ENCODE assay signal across 19 cellular contexts in the genomic region with DNA sequence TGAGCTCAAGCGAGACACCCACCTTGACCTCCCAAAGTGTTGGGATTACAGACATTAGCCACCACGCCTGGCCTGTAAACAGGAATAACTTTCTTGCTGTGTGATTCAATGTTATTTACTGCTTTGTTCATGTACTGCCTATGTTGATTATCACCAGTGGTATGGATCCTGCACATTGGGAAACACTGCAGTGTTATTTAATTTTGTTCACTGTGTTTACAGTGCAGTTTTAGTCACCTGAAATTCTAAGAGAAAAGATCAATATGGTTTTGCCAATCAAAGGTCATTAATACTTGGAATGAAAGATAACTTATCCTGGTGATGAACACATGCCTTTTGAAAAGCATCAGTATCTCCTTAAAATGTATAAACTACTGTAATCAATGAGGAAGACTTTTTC.
"Had no signal": no experiment of that assay in that cellular context is flagged by ENCODE, and none has a peak within 500 bp of the region (broad histone marks: within the 10 kb centered on the region; RNA-seq: fewer than 3 reads in every experiment).

No MANE protein-coding gene starts in this region.

- DNase-seq: dermis blood vessel endothelial cell; esophagus squamous epithelium; foreskin fibroblast; immature natural killer cell; left lung; natural killer cell; nucleus accumbens; ovary; small intestine; stimulated activated CD4-positive, alpha-beta T cell treated with anti-CD3 and anti-CD28 coated beads, Interleukin-4, amount 100 ng/mL, for 1 hour; stimulated activated CD8-positive, alpha-beta memory T cell treated with anti-CD3 and anti-CD28 coated beads, Interleukin-4, amount 100 ng/mL, for 48 hours; tibial artery; upper lobe of left lung; uterus had no signal

- H3K9me3 ChIP-seq: esophagus squamous epithelium, left lung, ovary, right atrium auricular region, tibial artery, upper lobe of left lung, uterus had no signal

- ATAC-seq: left lung; natural killer cell; stimulated activated effector memory CD8-positive, alpha-beta T cell treated with anti-CD3 and anti-CD28 coated beads, Interleukin-12 subunit alpha, Interleukin-12 subunit beta, amount 100 ng/mL, for 72 hours had no signal

- H3K27ac ChIP-seq: esophagus squamous epithelium, left lung, ovary, right atrium auricular region, tibial artery, upper lobe of left lung, uterus had no signal

- H3K36me3 ChIP-seq: ovary, right atrium auricular region, uterus had no signal

- H3K36me3 Mint-ChIP-seq: natural killer cell had no signal

- H3K27me3 Mint-ChIP-seq: stimulated activated naive CD8-positive, alpha-beta T cell treated with anti-CD3 and anti-CD28 coated beads, Interleukin-15, Interleukin-2, amounts not matched to agents 100 ng/mL and 50 ng/mL, for 24 hours had no signal

- H3K4me3 ChIP-seq: esophagus squamous epithelium, left lung, lung, neural progenitor cell, ovary, right atrium auricular region, tibial artery, upper lobe of left lung, uterus had no signal

- H3K4me3 Mint-ChIP-seq: immature natural killer cell; natural killer cell; neural progenitor cell; stimulated activated effector memory CD8-positive, alpha-beta T cell treated with anti-CD3 and anti-CD28 coated beads, Interleukin-12 subunit alpha, Interleukin-12 subunit beta, amount 100 ng/mL, for 72 hours; stimulated activated naive CD8-positive, alpha-beta T cell treated with anti-CD3 and anti-CD28 coated beads, Interleukin-15, Interleukin-2, amounts not matched to agents 100 ng/mL and 50 ng/mL, for 24 hours had no signal

- H3K4me2 ChIP-seq: neural progenitor cell had no signal

- H2AFZ ChIP-seq: neural progenitor cell had no signal

- H3K9me3 Mint-ChIP-seq: immature natural killer cell; natural killer cell; neural progenitor cell; stimulated activated effector memory CD8-positive, alpha-beta T cell treated with anti-CD3 and anti-CD28 coated beads, Interleukin-12 subunit alpha, Interleukin-12 subunit beta, amount 100 ng/mL, for 72 hours; stimulated activated naive CD8-positive, alpha-beta T cell treated with anti-CD3 and anti-CD28 coated beads, Interleukin-15, Interleukin-2, amounts not matched to agents 100 ng/mL and 50 ng/mL, for 24 hours had no signal

- H3K9ac ChIP-seq: neural progenitor cell had no signal

- H3K27ac Mint-ChIP-seq: natural killer cell; neural progenitor cell; stimulated activated effector memory CD8-positive, alpha-beta T cell treated with anti-CD3 and anti-CD28 coated beads, Interleukin-12 subunit alpha, Interleukin-12 subunit beta, amount 100 ng/mL, for 72 hours; stimulated activated naive CD8-positive, alpha-beta T cell treated with anti-CD3 and anti-CD28 coated beads, Interleukin-15, Interleukin-2, amounts not matched to agents 100 ng/mL and 50 ng/mL, for 24 hours had no signal

- H3K27me3 ChIP-seq: esophagus squamous epithelium, left lung, neural progenitor cell, ovary, right atrium auricular region, tibial artery, upper lobe of left lung, uterus had no signal

- H3K4me1 Mint-ChIP-seq: natural killer cell, neural progenitor cell had no signal

- H3K4me1 ChIP-seq: left lung, neural progenitor cell, right atrium auricular region, tibial artery, uterus had no signal
